13 cellular contexts compared by ENCODE assay signal in genomic region chr10:119340893-119341235, GRCh38.
A peak's percentile ranks its signal among the peaks of the same experiment; 100 is the strongest.
DNase-seq lines count a peak whose midpoint lies in the region; ATAC-seq, FAIRE-seq and TF ChIP-seq lines count a peak whose summit lies in the region.
"Had no signal": no experiment of that assay in that cellular context is flagged by ENCODE, and none has a peak within 500 bp of the region (broad histone marks: within the 10 kb centered on the region; RNA-seq: fewer than 3 reads in every experiment).

No MANE protein-coding gene starts in this region.

- H3K27me3 ChIP-seq in liver (ENCODE audit: control insufficient read depth in 4 of 4, insufficient read depth in 4 of 4, low read length in 3 of 4) (no peaks in the 10 kb centered on the region), gastrocnemius medialis (no peaks in the 10 kb centered on the region)
- H3K27me3 ChIP-seq: colonic mucosa, foreskin keratinocyte had no signal

- H3K36me3 ChIP-seq in liver (ENCODE audit: control insufficient read depth in 4 of 4, insufficient read depth in 3 of 4, low read depth in 1 of 4, low read length in 3 of 4) (no peaks in the 10 kb centered on the region), gastrocnemius medialis (no peaks in the 10 kb centered on the region)
- H3K36me3 ChIP-seq: colonic mucosa had no signal

- H3K4me3 ChIP-seq in liver (ENCODE audit: low read depth in 1 of 3, low read length in 3 of 3): no peak overlapping the region
- no peak overlapping the region for H3K4me3 ChIP-seq in gastrocnemius medialis
- H3K4me3 ChIP-seq: colonic mucosa had no signal

- DNase-seq in GM12891 (ENCODE audit: insufficient read length, low spot score) (no peak), gastrocnemius medialis (no peak), GM19238 (ENCODE audit: insufficient read length, low spot score) (no peak), GM12892 (ENCODE audit: insufficient read length) (no peak), COR-L47 (lab: John Stamatoyannopoulos, UW) (no peak)
- DNase-seq in central memory CD8-positive, alpha-beta T cell (ENCODE audit: low spot score in 2 of 2): no peak
- DNase-seq: colonic mucosa, NCI-H187 treated with DMSO at 0.1 percent for 48 hours, NCI-H524 had no signal

- peak overlapping the region; percentile 87 for H3K27ac Mint-ChIP-seq in central memory CD8-positive, alpha-beta T cell (ENCODE audit: low read depth)

- no peaks in the 10 kb centered on the region for H3K9me3 Mint-ChIP-seq in central memory CD8-positive, alpha-beta T cell

- no peaks in the 10 kb centered on the region for H3K27me3 Mint-ChIP-seq in central memory CD8-positive, alpha-beta T cell

- in situ Hi-C loops in gastrocnemius medialis (cut with MboI; ENCODE audit: low sequenced_read_pairs in 4 of 4): no loop called here

- TF ChIP-seq POLR2A in GM12891 (IDR thresholded peaks at IDR 0.05; ENCODE audit: low read depth, low read length): no peak
- no peak for TF ChIP-seq POLR2A in gastrocnemius medialis (IDR thresholded peaks at IDR 0.05)
- no peak for TF ChIP-seq POLR2A in GM12892 (IDR thresholded peaks at IDR 0.05; ENCODE audit: low read depth, low read length)

- TF ChIP-seq RAD21 in liver (IDR thresholded peaks at IDR 0.05): peak in 1 of 2 donors; percentile 57

- H3K9me3 ChIP-seq in liver (ENCODE audit: control insufficient read depth in 4 of 4, low read length in 3 of 4) (no peaks in the 10 kb centered on the region), gastrocnemius medialis (no peaks in the 10 kb centered on the region)
- H3K9me3 ChIP-seq: colonic mucosa had no signal

- H3K4me1 ChIP-seq in liver (ENCODE audit: control insufficient read depth in 4 of 4, insufficient read depth in 4 of 4, low read length in 3 of 4): peaks cover 0 to 12% (median 5%) of the 10 kb centered on the region in 4 donors
- H3K4me1 ChIP-seq in gastrocnemius medialis: peaks cover 13 to 21% of the 10 kb centered on the region in 2 donors
- H3K4me1 ChIP-seq: colonic mucosa had no signal

- intact Hi-C loops in gastrocnemius medialis (cut with DNase I; ENCODE audit: low total_unique reads): no loop called here

- no peak overlapping the region for H3K9ac ChIP-seq in liver (ENCODE audit: low read depth in 1 of 2, low read length in 2 of 2)

- TF ChIP-seq CTCF in liver (IDR thresholded peaks at IDR 0.05; ENCODE audit: low read depth, low read length, missing input control): no peak
- no peak for TF ChIP-seq CTCF in gastrocnemius medialis (IDR thresholded peaks at IDR 0.05 in 4 of 5, conservative IDR thresholded peaks at IDR 0.05 in 1 of 5)

- WGBS in liver: 42% methylated on average over 6 of the region's 6 CpGs

- H3K36me3 Mint-ChIP-seq in central memory CD8-positive, alpha-beta T cell (ENCODE audit: insufficient read depth): peaks cover 5% of the 10 kb centered on the region

- peaks cover 16% of the 10 kb centered on the region for H3K4me1 Mint-ChIP-seq in central memory CD8-positive, alpha-beta T cell

- H3K27ac ChIP-seq in liver (ENCODE audit: low read depth in 1 of 2, low read length in 2 of 2) (peak overlapping the region; percentile 28 to 49), gastrocnemius medialis (peak overlapping the region; percentile 11 to 73 (median 34))
- H3K27ac ChIP-seq: colonic mucosa, foreskin keratinocyte, HL-60 had no signal

- ATAC-seq in central memory CD8-positive, alpha-beta T cell (replicated peaks; ENCODE audit: extremely low read depth, poor library complexity, severe bottlenecking): no peak
- no peak for ATAC-seq in gastrocnemius medialis

- FAIRE-seq in GM12891 (lab: Jason Lieb, UNC) (peak; percentile 20), GM12892 (lab: Jason Lieb, UNC) (no peak)
- FAIRE-seq: astrocyte had no signal

- H3K4me3 Mint-ChIP-seq in central memory CD8-positive, alpha-beta T cell: no peak overlapping the region

TF ChIP-seq in GM12891, 5 proteins besides CTCF, POLR2A, EP300 and RAD21:
- TF ChIP-seq SPI1 (IDR thresholded peaks at IDR 0.05; ENCODE audit: low read depth, low read length) (no peak), PAX5 (IDR thresholded peaks at IDR 0.05; ENCODE audit: insufficient read depth, low read length, severe bottlenecking) (no peak), POLR2AphosphoS5 (IDR thresholded peaks at IDR 0.05; ENCODE audit: low read depth, low read length) (no peak), TAF1 (IDR thresholded peaks at IDR 0.05; ENCODE audit: low read depth, low read length) (no peak), POU2F2 (IDR thresholded peaks at IDR 0.05; ENCODE audit: low read depth, low read length) (no peak)

TF ChIP-seq in liver, 16 proteins besides CTCF, POLR2A, EP300 and RAD21:
- TF ChIP-seq TAF1 (conservative IDR thresholded peaks at IDR 0.05): no peak
- TF ChIP-seq SP1 (IDR thresholded peaks at IDR 0.05): no peak
- no peak for TF ChIP-seq MAX (IDR thresholded peaks at IDR 0.05)
- no peak for TF ChIP-seq ZBTB33 (IDR thresholded peaks at IDR 0.05)
- TF ChIP-seq ATF3 (IDR thresholded peaks at IDR 0.05): no peak
- TF ChIP-seq FOXA2 (IDR thresholded peaks at IDR 0.05): no peak
- TF ChIP-seq EGR1 (IDR thresholded peaks at IDR 0.05; ENCODE audit: low read depth in 2 of 2): no peak
- no peak for TF ChIP-seq REST (IDR thresholded peaks at IDR 0.05)
- TF ChIP-seq HNF4A (conservative IDR thresholded peaks at IDR 0.05): no peak
- TF ChIP-seq JUND (IDR thresholded peaks at IDR 0.05): no peak
- no peak for TF ChIP-seq YY1 (IDR thresholded peaks at IDR 0.05)
- TF ChIP-seq FOXA1 (IDR thresholded peaks at IDR 0.05): no peak
